ENCODE assay signal across 8 cellular contexts in genomic region chr4:48483006-48483776, GRCh38. TPM values are rescaled to one million over a fixed set of nuclear protein-coding genes. Genes with fewer than 3 reads are reported as not detected.
DNase-seq lines count a peak whose midpoint lies in the region; ATAC-seq, FAIRE-seq and TF ChIP-seq lines count a peak whose summit lies in the region.

TSS of gene SLC10A4 (plus strand) at chr4:48483343. CDS start at chr4:48483562, 219 bp downstream.

- H3K4me3 ChIP-seq in GM12875 (ENCODE audit: low read depth, low read length) (peak within 1 kb of the TSS; percentile 32), HepG2 (replicated peaks in 1 of 3; ENCODE audit: insufficient read depth in 1 of 3, low read depth in 2 of 3, low read length in 3 of 3) (peak within 1 kb of the TSS; percentile 19 to 52 (median 26); a peak in 3 of 6 replicates)

- intact Hi-C loops in HepG2 (cut with micrococcal nuclease; ENCODE audit: unreplicated experiment), result no loop called here

- H3K27me3 ChIP-seq in HepG2 (ENCODE audit: control insufficient read depth in 1 of 2, insufficient read depth in 2 of 2, low read length in 2 of 2), result peaks cover 0 to 31% of the 10 kb centered on the region in 2 experiments; a peak in 3 of 5 replicates

- ATAC-seq in HepG2 (peak; percentile 79), HG03175 (IDR thresholded peaks at IDR 0.05; ENCODE audit: unreplicated experiment) (no peak)

- H3K27ac ChIP-seq in HepG2 (ENCODE audit: extremely low read length, insufficient read depth, low read length), result no peak within 1 kb of the TSS

- FAIRE-seq in HepG2 (lab: Jason Lieb, UNC), result no peak
- FAIRE-seq in urothelium cell line (lab: Jason Lieb, UNC), result no peak

- no peaks in the 10 kb centered on the region for H3K4me1 ChIP-seq in HepG2 (ENCODE audit: insufficient read depth, low read length)

- H2AFZ ChIP-seq in HepG2 (ENCODE audit: low read length), result no peak within 1 kb of the TSS

- 61% methylated on average over 10 of the region's 85 CpGs for WGBS in HepG2 (ENCODE audit: low lambda C conversion rate)

- H3K36me3 ChIP-seq in HepG2 (replicated peaks in 1 of 2; ENCODE audit: control insufficient read depth in 1 of 2, insufficient read depth in 2 of 2, low read length in 2 of 2), result no peaks in the 10 kb centered on the region

- peak within 1 kb of the TSS; percentile 55 for H3K4me2 ChIP-seq in HepG2 (ENCODE audit: low read depth, low read length)

- no peaks in the 10 kb centered on the region for H3K9me3 ChIP-seq in HepG2 (ENCODE audit: low read length)

- CTCF ChIA-PET in HepG2 (lab: Yijun Ruan, JAX; ENCODE audit: low intra/inter-chr PET ratio, low total read pairs), result no interaction called here

- TF ChIP-seq EP300 in HepG2 (IDR thresholded peaks at IDR 0.05; ENCODE audit: low read depth in 2 of 2, low read length in 2 of 2), result no peak
- no peak for TF ChIP-seq EP300 in HepG2 (CRISPR knock-in tag; IDR thresholded peaks at IDR 0.05; ENCODE audit: borderline replicate concordance)

- POLR2A ChIA-PET in HepG2 (lab: Yijun Ruan, JAX), result no interaction called here

- H4K20me1 ChIP-seq in HepG2 (ENCODE audit: insufficient read depth, low read length), result no peaks in the 10 kb centered on the region

- no peak for TF ChIP-seq RAD21 in HepG2 (CRISPR knock-in tag; IDR thresholded peaks at IDR 0.05)

- no peak for TF ChIP-seq POLR2A in HepG2 (IDR thresholded peaks at IDR 0.05; ENCODE audit: insufficient read depth in 1 of 2, low read depth in 2 of 2, low read length in 2 of 2)

- no peak within 1 kb of the TSS for H3K9ac ChIP-seq in HepG2 (ENCODE audit: insufficient read depth, low read depth, low read length)

- no peaks in the 10 kb centered on the region for H3K79me2 ChIP-seq in HepG2 (ENCODE audit: insufficient read depth, low read length)

- peak; percentile 67 for DNase-seq in NCI-H1436 (lab: John Stamatoyannopoulos, UW)
- DNase-seq in activated gamma-delta T cell treated with Interleukin-2 at 50 U/mL for 16 hours, result peak; percentile 3
- no peak for DNase-seq in HepG2 (ENCODE audit: low spot score)
- DNase-seq in urothelium cell line (ENCODE audit: low spot score), result peak; percentile 52
- no peak for DNase-seq in amniotic stem cell (lab: John Stamatoyannopoulos, UW)
- no peak for DNase-seq in stimulated activated CD4-positive, alpha-beta T cell treated with anti-CD3 and anti-CD28 coated beads, Interleukin-2, amount 100 ng/mL, for 48 hours

- in situ Hi-C loops in HepG2 (cut with HindIII; ENCODE audit: extremely low pct_ligation_motif_present, low pct_unique_long_range_greater_than_20kb), result no loop called here

- no TSS peak for BruUV-seq in HepG2 (replicated peaks; lab: Mats Ljungman, UMichigan)

- no peak for TF ChIP-seq CTCF in GM12875 (IDR thresholded peaks at IDR 0.05; ENCODE audit: borderline replicate concordance, insufficient read depth, low read depth, low read length)
- no peak for TF ChIP-seq CTCF in HepG2 (CRISPR knock-in tag; IDR thresholded peaks at IDR 0.05)

TF ChIP-seq in HepG2, 621 proteins besides CTCF, POLR2A, EP300 and RAD21:
- TF ChIP-seq ZNF251 (CRISPR knock-in tag; IDR thresholded peaks at IDR 0.05), result no peak
- TF ChIP-seq, protein P1, sequence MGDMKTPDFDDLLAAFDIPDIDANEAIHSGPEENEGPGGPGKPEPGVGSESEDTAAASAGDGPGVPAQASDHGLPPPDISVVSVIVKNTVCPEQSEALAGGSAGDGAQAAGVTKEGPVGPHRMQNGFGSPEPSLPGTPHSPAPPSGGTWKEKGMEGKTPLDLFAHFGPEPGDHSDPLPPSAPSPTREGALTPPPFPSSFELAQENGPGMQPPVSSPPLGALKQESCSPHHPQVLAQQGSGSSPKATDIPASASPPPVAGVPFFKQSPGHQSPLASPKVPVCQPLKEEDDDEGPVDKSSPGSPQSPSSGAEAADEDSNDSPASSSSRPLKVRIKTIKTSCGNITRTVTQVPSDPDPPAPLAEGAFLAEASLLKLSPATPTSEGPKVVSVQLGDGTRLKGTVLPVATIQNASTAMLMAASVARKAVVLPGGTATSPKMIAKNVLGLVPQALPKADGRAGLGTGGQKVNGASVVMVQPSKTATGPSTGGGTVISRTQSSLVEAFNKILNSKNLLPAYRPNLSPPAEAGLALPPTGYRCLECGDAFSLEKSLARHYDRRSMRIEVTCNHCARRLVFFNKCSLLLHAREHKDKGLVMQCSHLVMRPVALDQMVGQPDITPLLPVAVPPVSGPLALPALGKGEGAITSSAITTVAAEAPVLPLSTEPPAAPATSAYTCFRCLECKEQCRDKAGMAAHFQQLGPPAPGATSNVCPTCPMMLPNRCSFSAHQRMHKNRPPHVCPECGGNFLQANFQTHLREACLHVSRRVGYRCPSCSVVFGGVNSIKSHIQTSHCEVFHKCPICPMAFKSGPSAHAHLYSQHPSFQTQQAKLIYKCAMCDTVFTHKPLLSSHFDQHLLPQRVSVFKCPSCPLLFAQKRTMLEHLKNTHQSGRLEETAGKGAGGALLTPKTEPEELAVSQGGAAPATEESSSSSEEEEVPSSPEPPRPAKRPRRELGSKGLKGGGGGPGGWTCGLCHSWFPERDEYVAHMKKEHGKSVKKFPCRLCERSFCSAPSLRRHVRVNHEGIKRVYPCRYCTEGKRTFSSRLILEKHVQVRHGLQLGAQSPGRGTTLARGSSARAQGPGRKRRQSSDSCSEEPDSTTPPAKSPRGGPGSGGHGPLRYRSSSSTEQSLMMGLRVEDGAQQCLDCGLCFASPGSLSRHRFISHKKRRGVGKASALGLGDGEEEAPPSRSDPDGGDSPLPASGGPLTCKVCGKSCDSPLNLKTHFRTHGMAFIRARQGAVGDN (CRISPR knock-in tag; IDR thresholded peaks at IDR 0.05), result peak; percentile 22; the same call in 1 of the 2 replicates
- no peak for TF ChIP-seq RBM39 (IDR thresholded peaks at IDR 0.05; ENCODE audit: low read depth, low read length, poor library complexity, severe bottlenecking)
- peak; percentile 88 for TF ChIP-seq ZNF777 (CRISPR knock-in tag; IDR thresholded peaks at IDR 0.05)
- TF ChIP-seq ZNF276 (CRISPR knock-in tag; IDR thresholded peaks at IDR 0.05; ENCODE audit: low read depth), result no peak
- TF ChIP-seq, protein P2, sequence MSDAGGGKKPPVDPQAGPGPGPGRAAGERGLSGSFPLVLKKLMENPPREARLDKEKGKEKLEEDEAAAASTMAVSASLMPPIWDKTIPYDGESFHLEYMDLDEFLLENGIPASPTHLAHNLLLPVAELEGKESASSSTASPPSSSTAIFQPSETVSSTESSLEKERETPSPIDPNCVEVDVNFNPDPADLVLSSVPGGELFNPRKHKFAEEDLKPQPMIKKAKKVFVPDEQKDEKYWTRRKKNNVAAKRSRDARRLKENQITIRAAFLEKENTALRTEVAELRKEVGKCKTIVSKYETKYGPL (CRISPR knock-in tag; IDR thresholded peaks at IDR 0.05), result no peak
- TF ChIP-seq, protein P3, sequence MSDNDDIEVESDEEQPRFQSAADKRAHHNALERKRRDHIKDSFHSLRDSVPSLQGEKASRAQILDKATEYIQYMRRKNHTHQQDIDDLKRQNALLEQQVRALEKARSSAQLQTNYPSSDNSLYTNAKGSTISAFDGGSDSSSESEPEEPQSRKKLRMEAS (IDR thresholded peaks at IDR 0.05), result 0 out of 2 replicates have a peak, but pooled peaks have one; percentile 19
- no peak for TF ChIP-seq ZNF354B (CRISPR knock-in tag; IDR thresholded peaks at IDR 0.05)

RNA-seq across cellular contexts. Expression of gene SLC10A4, which starts in this region (rescaled TPM):
- total RNA-seq in HepG2 (2016; rRNA removed; fragmentation: Illumina TruSeq; extraction: Trizol), result 0.07 TPM in 1 of 2 replicates, not detected in the other
- total RNA-seq in HepG2 (2016; cell fraction: cytosol; rRNA removed; fragmentation: Illumina TruSeq; extraction: Trizol; ENCODE audit: low read depth), result not detected in 2 replicates
- not detected in 2 replicates for total RNA-seq in HepG2 (2016; cell fraction: insoluble cytoplasmic fraction; rRNA removed; fragmentation: Illumina TruSeq; extraction: Trizol)
- total RNA-seq in HepG2 (2016; cell fraction: membrane; rRNA removed; fragmentation: Illumina TruSeq; extraction: Trizol), result not detected in 2 replicates
- total RNA-seq in HepG2 (2016; cell fraction: nucleus; rRNA removed; fragmentation: Illumina TruSeq; extraction: Trizol), result 0.22 TPM in 1 of 2 replicates, not detected in the other
- 0.04 TPM in 1 of 2 replicates, not detected in the other for polyA plus RNA-seq in HepG2 (2011; rRNA removed)
- polyA plus RNA-seq in HepG2 (2011; cell fraction: cytosol; rRNA removed), result 0.04 TPM in 1 of 2 replicates, not detected in the other
- polyA plus RNA-seq in HepG2 (2011; cell fraction: nucleus; rRNA removed), result 0.21 and 0.37 TPM in 2 replicates
- not detected in 2 replicates for polyA plus RNA-seq in HepG2 (2012)
- polyA plus RNA-seq in HepG2 (2016; cell fraction: cytosol; fragmentation: Illumina TruSeq; extraction: Trizol; ENCODE audit: low read depth), result not detected in 2 replicates
- not detected in 2 replicates for polyA plus RNA-seq in HepG2 (2016; cell fraction: insoluble cytoplasmic fraction; fragmentation: Illumina TruSeq; extraction: Trizol; ENCODE audit: low read depth)
- polyA plus RNA-seq in HepG2 (2016; cell fraction: membrane; fragmentation: Illumina TruSeq; extraction: Trizol; ENCODE audit: low read depth), result not detected in 2 replicates
- 0.34 TPM in 1 of 2 replicates, not detected in the other for polyA plus RNA-seq in HepG2 (2016; cell fraction: nucleus; fragmentation: Illumina TruSeq; extraction: Trizol; ENCODE audit: insufficient read depth, low read depth)
- not detected in 2 replicates for polyA minus RNA-seq in HepG2 (2011; rRNA and poly(A)+ RNA removed; ENCODE audit: low replicate concordance)
- polyA minus RNA-seq in HepG2 (2011; cell fraction: cytosol; rRNA and poly(A)+ RNA removed), result not detected in 2 replicates
- polyA minus RNA-seq in HepG2 (2011; cell fraction: nucleus; rRNA and poly(A)+ RNA removed), result 0.26 TPM in 1 of 2 replicates, not detected in the other

Comparison
In these comparisons a context has a peak if more than half of its experiments do, and no peak if none do; other contexts are left out.
1. Peak in ATAC-seq, H3K4me3 ChIP-seq and H3K4me2 ChIP-seq in HepG2; RNA of the gene not detected or under 1 TPM.
2. DNase-seq: peak in NCI-H1436 (single experiment), activated gamma-delta T cell treated with Interleukin-2 at 50 U/mL for 16 hours (single experiment) and urothelium cell line (single experiment); none in HepG2 (single experiment), amniotic stem cell (single experiment) and stimulated activated CD4-positive, alpha-beta T cell treated with anti-CD3 and anti-CD28 coated beads, Interleukin-2, amount 100 ng/mL, for 48 hours (0 of 2).